Comparison of ENCODE assay signal across 9 cellular contexts in the genomic region with DNA sequence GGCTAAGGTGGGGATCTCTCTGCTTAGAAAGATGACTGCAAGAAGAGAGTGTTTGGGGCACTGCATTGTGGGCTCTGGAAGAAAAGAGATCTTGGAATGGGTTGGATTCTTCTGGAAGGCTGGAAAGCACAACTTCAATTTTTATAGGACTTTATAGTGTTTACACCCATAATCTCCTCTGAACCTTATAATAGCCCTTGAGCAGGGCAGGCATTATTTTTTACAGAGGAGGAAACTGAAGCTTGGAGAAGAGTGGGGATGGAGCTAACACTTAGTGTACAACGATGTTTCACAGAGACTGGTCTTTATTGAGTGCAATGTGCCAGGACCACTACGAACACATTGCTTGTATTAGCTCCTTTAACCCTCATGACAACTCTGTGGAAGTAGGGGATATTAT. TPM values are rescaled to one million over a fixed set of nuclear protein-coding genes. Genes with fewer than 3 reads are reported as not detected.
DNase-seq lines count a peak whose midpoint lies in the region; ATAC-seq and TF ChIP-seq lines count a peak whose summit lies in the region.
"Had no signal": no experiment of that assay in that cellular context is flagged by ENCODE, and none has a peak within 500 bp of the region (broad histone marks: within the 10 kb centered on the region; RNA-seq: fewer than 3 reads in every experiment).

No MANE protein-coding gene starts in this region.

- H3K4me1 ChIP-seq in GM23338 (ENCODE audit: insufficient read depth) (peaks cover 36% of the 10 kb centered on the region), PC-3 (ENCODE audit: insufficient read depth, low read length) (peaks cover 60% of the 10 kb centered on the region), foreskin keratinocyte (peaks cover 52% of the 10 kb centered on the region)

- H2AFZ ChIP-seq in GM23338 (peak overlapping the region; percentile 74), PC-3 (ENCODE audit: low read length) (no peak overlapping the region)

- H3K36me3 ChIP-seq in GM23338 (ENCODE audit: insufficient read depth): no peaks in the 10 kb centered on the region
- peaks cover 74% of the 10 kb centered on the region for H3K36me3 ChIP-seq in PC-3 (ENCODE audit: low read depth, low read length)

- H3K4me3 ChIP-seq in GM23338: peak overlapping the region; percentile 37; the same call in 1 of the 2 replicates
- H3K4me3 ChIP-seq in PC-3 (ENCODE audit: low read length): no peak overlapping the region
- no peak overlapping the region for H3K4me3 ChIP-seq in skin epidermis

- no peaks in the 10 kb centered on the region for H3K9me3 ChIP-seq in PC-3 (ENCODE audit: low read length)

- H3K4me3 Mint-ChIP-seq in GM23338: peak overlapping the region; percentile 52; the same call in 1 of the 3 replicates

- H3K27ac ChIP-seq in GM23338 (ENCODE audit: low read depth) (peak overlapping the region; percentile 89), PC-3 (ENCODE audit: low read length) (peak overlapping the region; percentile 99), foreskin keratinocyte (peak overlapping the region; percentile 46), skin epidermis (peak overlapping the region in 17 of 21 experiments; percentile 35 to 88 (median 72))

- intact Hi-C loops in PC-3 (cut with micrococcal nuclease) (no loop called here), posterior vena cava (cut with DNase I) (no loop called here)

- 0 out of 2 replicates have a peak, but pooled peaks cover 3% of the 10 kb centered on the region for H3K9me2 ChIP-seq in GM23338 (ENCODE audit: insufficient read depth)
- no peaks in the 10 kb centered on the region for H3K9me2 ChIP-seq in PC-3 (replicated peaks; ENCODE audit: low read length)

- no peaks in the 10 kb centered on the region for H3K79me2 ChIP-seq in GM23338 (replicated peaks; ENCODE audit: insufficient read depth)
- peaks cover 25% of the 10 kb centered on the region for H3K79me2 ChIP-seq in PC-3 (ENCODE audit: low read length)

- no peaks in the 10 kb centered on the region; the same call in 2 of the 3 replicates for H3K36me3 Mint-ChIP-seq in GM23338 (ENCODE audit: low read depth)

- no peak overlapping the region for H3K9ac ChIP-seq in PC-3 (ENCODE audit: low read length)

- H3K9me3 Mint-ChIP-seq in GM23338: no peaks in the 10 kb centered on the region

- CTCF ChIA-PET in PC-3 (lab: Charles Lee): no interaction called here

- H3K27ac Mint-ChIP-seq in GM23338: peak overlapping the region; percentile 61

- POLR2A ChIA-PET in PC-3 (lab: Charles Lee; ENCODE audit: unreplicated experiment): no interaction called here

- H3F3A ChIP-seq in GM23338 (replicated peaks; ENCODE audit: low read depth) (0 out of 2 replicates have a peak, but pooled peaks cover 8% of the 10 kb centered on the region), PC-3 (ENCODE audit: low read length, unreplicated experiment) (peaks cover 21% of the 10 kb centered on the region)

- ATAC-seq in GM23338 (no peak), PC-3 (no peak), foreskin keratinocyte (no peak), GM19467 (IDR thresholded peaks at IDR 0.05; ENCODE audit: unreplicated experiment) (no peak)

- no peak for DNase-seq in GM23338 (ENCODE audit: low spot score)
- no peak for DNase-seq in PC-3
- no peak for DNase-seq in foreskin keratinocyte
- no peak for DNase-seq in UCSD-AML1 (lab: John Stamatoyannopoulos, UW; ENCODE audit: unreplicated experiment)
- DNase-seq in posterior vena cava (ENCODE audit: low spot score): no peak
- DNase-seq: SW 1271 had no signal

- peak overlapping the region; percentile 81 for H3K4me2 ChIP-seq in GM23338
- H3K4me2 ChIP-seq in PC-3 (ENCODE audit: low read length): no peak overlapping the region

- BruUV-seq in PC-3 (replicated peaks; lab: Mats Ljungman, UMichigan): no TSS peak

- H3K4me1 Mint-ChIP-seq in GM23338: peaks cover 46% of the 10 kb centered on the region

- H4K20me1 ChIP-seq in GM23338 (replicated peaks; ENCODE audit: insufficient read depth) (no peaks in the 10 kb centered on the region), PC-3 (ENCODE audit: low read length) (peaks cover 12% of the 10 kb centered on the region; the same call in 1 of the 2 replicates)

- peaks cover 14% of the 10 kb centered on the region for H3K27me3 Mint-ChIP-seq in GM23338 (ENCODE audit: insufficient read depth, low read depth, poor library complexity)

- TF ChIP-seq CTCF in GM23338 (conservative IDR thresholded peaks at IDR 0.05; ENCODE audit: low read depth in 2 of 2) (no peak), PC-3 (conservative IDR thresholded peaks at IDR 0.05; ENCODE audit: low read depth, low read length) (no peak), foreskin keratinocyte (conservative IDR thresholded peaks at IDR 0.05) (no peak)

- H3K27me3 ChIP-seq in GM23338 (ENCODE audit: insufficient read depth) (no peaks in the 10 kb centered on the region), PC-3 (ENCODE audit: low read length) (no peaks in the 10 kb centered on the region), foreskin keratinocyte (no peaks in the 10 kb centered on the region)

TF ChIP-seq in GM23338, 12 proteins besides CTCF, POLR2A, EP300 and RAD21 (continues in another document):
- no peak for TF ChIP-seq EZH2phosphoT487 (IDR thresholded peaks at IDR 0.05; ENCODE audit: unreplicated experiment)
- no peak for TF ChIP-seq JUNB (IDR thresholded peaks at IDR 0.05; ENCODE audit: unreplicated experiment)
- TF ChIP-seq EZH2 (IDR thresholded peaks at IDR 0.05; ENCODE audit: low read depth, unreplicated experiment): no peak
- TF ChIP-seq REST (IDR thresholded peaks at IDR 0.05; ENCODE audit: unreplicated experiment): no peak
- TF ChIP-seq ZNF331 (CRISPR knock-in tag; IDR thresholded peaks at IDR 0.05; ENCODE audit: low read depth): no peak

RNA-seq across cellular contexts. Expression of gene TNS4, which starts 10.4 kb away (rescaled TPM):
- 0.08 and 4.9 TPM in 2 replicates for total RNA-seq in GM23338 (2014; rRNA removed; shearing (Covaris generic))
- polyA plus RNA-seq in GM23338 (2016; fragmentation: Nextera tagmentation; extraction: Ambion mirVana) (0.31 and 0.64 TPM in 2 replicates), foreskin keratinocyte (271 and 305 TPM in 2 replicates)
- total RNA-seq in PC-3 (2014; rRNA removed) (127 and 128 TPM in 2 replicates), foreskin keratinocyte (285 and 352 TPM in 2 replicates), posterior vena cava (under 1 TPM; 0.14 to 0.38 TPM)
- polyA plus RNA-seq: liver had no signal

RNA-seq across cellular contexts. Expression of gene IGFBP4, which starts 47.7 kb away (rescaled TPM):
- total RNA-seq in GM23338 (2014; rRNA removed; shearing (Covaris generic)): 78.9 and 87.2 TPM in 2 replicates
- polyA plus RNA-seq in GM23338 (2016; fragmentation: Nextera tagmentation; extraction: Ambion mirVana) (37.6 and 38.7 TPM in 2 replicates), foreskin keratinocyte (11.5 and 28.3 TPM in 2 replicates)
- total RNA-seq in PC-3 (2014; rRNA removed) (164 and 297 TPM in 2 replicates), foreskin keratinocyte (7.7 and 18.4 TPM in 2 replicates), posterior vena cava (1,000 to 10,000 TPM; 1,004 to 1,451 TPM)

Comparison
In these comparisons a context has a peak if more than half of its experiments do, and no peak if none do; other contexts are left out.
1. H3K27ac ChIP-seq: peak in every context shown above with its lines; median percentile 99 in PC-3; 89 in GM23338; 72 in skin epidermis; 46 in foreskin keratinocyte.
2. RNA of gene TNS4, which starts 10.4 kb away (total RNA-seq): 285 to 352 TPM in foreskin keratinocyte and 127 to 128 TPM in PC-3; 0.08 to 4.9 TPM in GM23338 and 0.14 to 0.38 TPM in posterior vena cava; every median in the first group is over 10 times any median in the second.